ENCODE assay signal across 8 cellular contexts in genomic region chr2:108587621-108588020, GRCh38. TPM values are rescaled to one million over a fixed set of nuclear protein-coding genes. Genes with fewer than 3 reads are reported as not detected.
DNase-seq lines count a peak whose midpoint lies in the region; ATAC-seq and TF ChIP-seq lines count a peak whose summit lies in the region.

No MANE protein-coding gene starts in this region.

- H3K9me3 Mint-ChIP-seq in T-helper 2 cell treated with Interferon-gamma antibody and Interleukin-4, amounts not matched to agents 5 μg/mL and 100 μg/mL, for 36 hours = no peaks in the 10 kb centered on the region

- H3K4me1 ChIP-seq in lung (ENCODE audit: control insufficient read depth in 2 of 2, insufficient read depth in 2 of 2, low read length in 2 of 2) (peaks cover 8 to 17% of the 10 kb centered on the region in 2 donors), upper lobe of right lung (peaks cover 25% of the 10 kb centered on the region)

- no peaks in the 10 kb centered on the region for H3K27me3 ChIP-seq in lung (ENCODE audit: control insufficient read depth, insufficient read depth)
- H3K27me3 ChIP-seq in upper lobe of right lung = no peaks in the 10 kb centered on the region

- intact Hi-C loops in upper lobe of right lung (cut with DNase I) = loop anchor here (10.0 kb wide), 1 partner anchor 233 kb away; no protein-coding TSS in a partner anchor

- DNase-seq in T-helper 2 cell treated with Interferon-gamma antibody and Interleukin-4, amounts not matched to agents 5 μg/mL and 100 μg/mL, for 36 hours (ENCODE audit: low spot score) = no peak
- DNase-seq in T-helper 2 cell = no peak
- no peak for DNase-seq in lung (ENCODE audit: low spot score)
- no peak for DNase-seq in upper lobe of right lung
- DNase-seq in T-helper 9 cell = no peak

- H3K4me3 ChIP-seq in lung (no peak overlapping the region), upper lobe of right lung (no peak overlapping the region)

- no peak for ATAC-seq in lung (ENCODE audit: insufficient read depth, low FRiP score)
- ATAC-seq in upper lobe of right lung = peak; percentile 7
- no peak for ATAC-seq in GM21529 (IDR thresholded peaks at IDR 0.05; ENCODE audit: unreplicated experiment)
- no peak for ATAC-seq in HG03571 (IDR thresholded peaks at IDR 0.05; ENCODE audit: unreplicated experiment)

- 56 to 59% methylated on average over 6 of the region's 6 CpGs for WGBS in lung, 2 donors

- peaks cover 2% of the 10 kb centered on the region for H3K36me3 Mint-ChIP-seq in T-helper 2 cell treated with Interferon-gamma antibody and Interleukin-4, amounts not matched to agents 5 μg/mL and 100 μg/mL, for 36 hours (ENCODE audit: low read depth)

- H3K27ac ChIP-seq in cingulate gyrus (ENCODE audit: low read depth, low read length) (peak overlapping the region; percentile 62), lung (ENCODE audit: low read depth in 1 of 2, low read length in 1 of 2) (peak overlapping the region; percentile 79 to 81), upper lobe of right lung (peak overlapping the region; percentile 74)

- H3K27ac Mint-ChIP-seq in T-helper 2 cell treated with Interferon-gamma antibody and Interleukin-4, amounts not matched to agents 5 μg/mL and 100 μg/mL, for 36 hours = peak overlapping the region; percentile 53

- no peaks in the 10 kb centered on the region for H3K27me3 Mint-ChIP-seq in T-helper 2 cell treated with Interferon-gamma antibody and Interleukin-4, amounts not matched to agents 5 μg/mL and 100 μg/mL, for 36 hours (ENCODE audit: low read depth)

- no peak overlapping the region for H3K4me3 Mint-ChIP-seq in T-helper 2 cell treated with Interferon-gamma antibody and Interleukin-4, amounts not matched to agents 5 μg/mL and 100 μg/mL, for 36 hours

- no peaks in the 10 kb centered on the region for H3K36me3 ChIP-seq in lung (ENCODE audit: control insufficient read depth in 2 of 2, insufficient read depth in 2 of 2, low read length in 2 of 2)
- no peaks in the 10 kb centered on the region for H3K36me3 ChIP-seq in upper lobe of right lung

- peaks cover 40% of the 10 kb centered on the region for H3K4me1 Mint-ChIP-seq in T-helper 2 cell treated with Interferon-gamma antibody and Interleukin-4, amounts not matched to agents 5 μg/mL and 100 μg/mL, for 36 hours (ENCODE audit: low read depth)

- H3K9me3 ChIP-seq in lung (ENCODE audit: control insufficient read depth in 2 of 2, insufficient read depth in 1 of 2, low read length in 1 of 2) = no peaks in the 10 kb centered on the region
- no peaks in the 10 kb centered on the region for H3K9me3 ChIP-seq in upper lobe of right lung

- TF ChIP-seq CTCF in lung (IDR thresholded peaks at IDR 0.05; ENCODE audit: control extremely low read depth, extremely low read depth) = no peak
- no peak for TF ChIP-seq CTCF in upper lobe of right lung (IDR thresholded peaks at IDR 0.05)

RNA-seq across cellular contexts. Expression of gene LIMS1, which starts 53.4 kb away (rescaled TPM):
- total RNA-seq in lung = 100 to 1,000 TPM in 1 of 2 donors, 10 to 100 TPM in 1; 96.6 to 102 TPM
- 10 to 100 TPM; 26.7 to 84.2 TPM for polyA plus RNA-seq in lung
- total RNA-seq in upper lobe of right lung = 97.6 TPM
